In the genomic region with DNA sequence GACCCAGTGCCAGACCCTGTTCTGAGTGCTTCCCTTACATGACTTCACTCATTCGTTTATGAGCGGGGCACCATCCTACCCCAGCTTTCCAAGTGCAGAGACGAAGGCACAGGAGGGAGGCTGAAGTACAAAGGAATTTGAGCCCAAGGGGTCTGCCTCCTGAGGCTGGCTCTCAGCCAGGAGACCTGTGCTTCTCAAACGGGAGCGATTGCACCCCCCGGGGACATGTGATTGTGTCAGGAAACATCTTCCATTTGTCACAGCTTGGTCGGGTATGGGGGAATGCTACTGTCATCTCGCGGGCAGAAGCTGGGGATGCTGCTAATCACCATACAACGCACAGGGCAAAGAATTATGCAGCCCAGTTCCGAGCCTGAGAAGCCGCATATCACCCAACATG, we compare ENCODE assay signal across 17 cellular contexts. TPM values are rescaled to one million over a fixed set of nuclear protein-coding genes. Genes with fewer than 3 reads are reported as not detected.
DNase-seq lines count a peak whose midpoint lies in the region; ATAC-seq and TF ChIP-seq lines count a peak whose summit lies in the region.
"Had no signal": no experiment of that assay in that cellular context is flagged by ENCODE, and none has a peak within 500 bp of the region (broad histone marks: within the 10 kb centered on the region; RNA-seq: fewer than 3 reads in every experiment).

No MANE protein-coding gene starts in this region.

- WGBS in lower leg skin, 2 donors, result 59 to 64% methylated on average over 10 to 12 of the region's 12 CpGs

- H3K27me3 Mint-ChIP-seq in brain, result peaks cover 7% of the 10 kb centered on the region

- H3K9ac ChIP-seq in iPS-20b (ENCODE audit: low read depth, low read length), result no peak overlapping the region; the same call in 1 of the 2 replicates
- H3K9ac ChIP-seq: BLaER1 treated with 17β-estradiol and CSF1 and Interleukin-3, amounts not matched to agents 10 nM and 100 nM had no signal

- no peaks in the 10 kb centered on the region for H3K9me3 ChIP-seq in iPS-20b (ENCODE audit: insufficient read depth, low read depth, low read length)

- peak overlapping the region in 2 of 5 experiments; percentile 40 to 42 for H3K4me3 Mint-ChIP-seq in brain

- H3K27ac Mint-ChIP-seq in brain, result peak overlapping the region in 3 of 5 experiments; percentile 5 to 69 (median 46)

- intact Hi-C loops in posterior vena cava (cut with DNase I), result no loop called here
- intact Hi-C loops in lower leg skin (cut with DNase I; ENCODE audit: low total_unique reads), result no loop called here

- TF ChIP-seq POLR2A in lower leg skin (IDR thresholded peaks at IDR 0.05), result no peak

- peaks cover 41% of the 10 kb centered on the region for H3K4me1 Mint-ChIP-seq in brain

- no peak for TF ChIP-seq CTCF in brain (conservative IDR thresholded peaks at IDR 0.05)
- TF ChIP-seq CTCF in lower leg skin (IDR thresholded peaks at IDR 0.05), result no peak

- ATAC-seq in GM21381 (IDR thresholded peaks at IDR 0.05; ENCODE audit: unreplicated experiment), result no peak

- H3K9me3 Mint-ChIP-seq in brain, result no peaks in the 10 kb centered on the region

- no peaks in the 10 kb centered on the region for H3K36me3 Mint-ChIP-seq in brain

- H3K27ac ChIP-seq in iPS-20b (ENCODE audit: low read length), result no peak overlapping the region
- H3K27ac ChIP-seq: BLaER1 treated with 17β-estradiol and CSF1 and Interleukin-3, amounts not matched to agents 10 nM and 100 nM; PC-9 had no signal

- peak overlapping the region; percentile 56 for H3K4me3 ChIP-seq in iPS-20b (ENCODE audit: low read length)
- H3K4me3 ChIP-seq in lower leg skin (ENCODE audit: low read depth, poor library complexity, severe bottlenecking), result no peak overlapping the region
- H3K4me3 ChIP-seq: BLaER1 treated with 17β-estradiol and CSF1 and Interleukin-3, amounts not matched to agents 10 nM and 100 nM; PC-9 had no signal

- H3K27me3 ChIP-seq in iPS-20b (ENCODE audit: insufficient read depth, low read length), result no peaks in the 10 kb centered on the region
- H3K27me3 ChIP-seq: BLaER1 treated with 17β-estradiol and CSF1 and Interleukin-3, amounts not matched to agents 10 nM and 100 nM had no signal

- H3K36me3 ChIP-seq in iPS-20b (ENCODE audit: insufficient read depth, low read depth, low read length), result peaks cover 38% of the 10 kb centered on the region; the same call in 1 of the 2 replicates
- H3K36me3 ChIP-seq: BLaER1 treated with 17β-estradiol and CSF1 and Interleukin-3, amounts not matched to agents 10 nM and 100 nM had no signal

- peaks cover 48% of the 10 kb centered on the region for H3K4me1 ChIP-seq in iPS-20b (ENCODE audit: insufficient read depth, low read length)

- DNase-seq in ELF-1 (ENCODE audit: low read depth, low spot score) (peak; percentile 71), posterior vena cava (ENCODE audit: low spot score) (peak; percentile 64), DMS 273 (lab: John Stamatoyannopoulos, UW; ENCODE audit: unreplicated experiment) (no peak), lower leg skin (ENCODE audit: low spot score in 2 of 2) (no peak)
- no peak for DNase-seq in activated effector memory CD4-positive, alpha-beta T cell treated with anti-CD3 and anti-CD28 coated beads, Interleukin-2, amount 50 U/mL, for 16 hours
- DNase-seq: 8988T, DMS 273 treated with DMSO at 0.1 percent for 48 hours, KBM-7, NCI-H1092, NCI-H1694, NCI-H2107, NCI-H345, PC-9 had no signal

RNA-seq across cellular contexts. Expression of a gene that starts 23.9 kb away (rescaled TPM):
- polyA plus RNA-seq in brain (ENCODE audit: insufficient read depth, low read depth, low replicate concordance), result 85.6 TPM
- total RNA-seq in posterior vena cava (10 to 100 TPM in 1 of 2 donors, 1 to 10 TPM in 1; 8.3 to 15.1 TPM), lower leg skin (10 to 100 TPM in 1 of 4 donors, 1 to 10 TPM in 3; 7.3 to 11.5 (median 8.2) TPM)
- total RNA-seq: PC-9 had no signal

Comparison
In these comparisons a context has a peak if more than half of its experiments do, and no peak if none do; other contexts are left out.
1. DNase-seq: peak in ELF-1 (single experiment) and posterior vena cava (single experiment); none in DMS 273 (single experiment), activated effector memory CD4-positive, alpha-beta T cell treated with anti-CD3 and anti-CD28 coated beads, Interleukin-2, amount 50 U/mL, for 16 hours (single experiment) and lower leg skin (0 of 2).